35 cellular contexts compared by ENCODE assay signal in genomic region chr6:39173276-39173675, GRCh38. TPM values are rescaled to one million over a fixed set of nuclear protein-coding genes. Genes with fewer than 3 reads are reported as not detected.
DNase-seq lines count a peak whose midpoint lies in the region; ATAC-seq and TF ChIP-seq lines count a peak whose summit lies in the region.
"Had no signal": no experiment of that assay in that cellular context is flagged by ENCODE, and none has a peak within 500 bp of the region (broad histone marks: within the 10 kb centered on the region; RNA-seq: fewer than 3 reads in every experiment).

No MANE protein-coding gene starts in this region.

- peak overlapping the region; percentile 29 for H3K4me2 ChIP-seq in OCI-LY3 (ENCODE audit: low read length)
- H3K4me2 ChIP-seq: PC-9 had no signal

- H4K20me1 ChIP-seq in OCI-LY3 (ENCODE audit: insufficient read depth, low read length), result no peaks in the 10 kb centered on the region

- H3K4me1 Mint-ChIP-seq in T-helper 17 cell, result peaks cover 2% of the 10 kb centered on the region
- H3K4me1 Mint-ChIP-seq: activated CD8-positive, alpha-beta memory T cell treated with anti-CD3 and anti-CD28 coated beads, Interleukin-2, amount 10 ng/mL, durations not matched to agents 7 days and 5 days; CD8-positive, alpha-beta memory T cell; memory B cell had no signal

- no peak overlapping the region for H3K27ac Mint-ChIP-seq in T-helper 17 cell
- H3K27ac Mint-ChIP-seq: activated CD8-positive, alpha-beta memory T cell treated with anti-CD3 and anti-CD28 coated beads, Interleukin-2, amount 10 ng/mL, durations not matched to agents 7 days and 5 days; CD8-positive, alpha-beta memory T cell; HFFc6; memory B cell; stimulated activated naive CD8-positive, alpha-beta T cell treated with anti-CD3 and anti-CD28 coated beads, Interleukin-15, Interleukin-2, amounts not matched to agents 100 ng/mL and 50 ng/mL, for 24 hours had no signal

- TF ChIP-seq POLR2A in gastrocnemius medialis (IDR thresholded peaks at IDR 0.05) (no peak), prostate gland (IDR thresholded peaks at IDR 0.05) (no peak)

- H2AFZ ChIP-seq in OCI-LY3 (ENCODE audit: low read depth, low read length), result no peak overlapping the region
- H2AFZ ChIP-seq: GM23248, PC-9 had no signal

- in situ Hi-C loops in gastrocnemius medialis (cut with MboI; ENCODE audit: low sequenced_read_pairs in 4 of 4), result no loop called here

- no peak overlapping the region for H3K9ac ChIP-seq in OCI-LY3 (ENCODE audit: low read length)
- H3K9ac ChIP-seq: GM23248 had no signal

- peaks cover 6% of the 10 kb centered on the region for H3K27me3 Mint-ChIP-seq in T-helper 17 cell
- H3K27me3 Mint-ChIP-seq: activated CD8-positive, alpha-beta memory T cell treated with anti-CD3 and anti-CD28 coated beads, Interleukin-2, amount 10 ng/mL, durations not matched to agents 7 days and 5 days; stimulated activated naive CD8-positive, alpha-beta T cell treated with anti-CD3 and anti-CD28 coated beads, Interleukin-15, Interleukin-2, amounts not matched to agents 100 ng/mL and 50 ng/mL, for 24 hours had no signal

- ATAC-seq in gastrocnemius medialis (no peak), T-helper 17 cell (no peak)
- ATAC-seq: activated CD8-positive, alpha-beta memory T cell treated with anti-CD3 and anti-CD28 coated beads, Interleukin-2, amount 10 ng/mL, durations not matched to agents 7 days and 5 days; left colon; Right ventricle myocardium inferior had no signal

- no peaks in the 10 kb centered on the region for H3K36me3 Mint-ChIP-seq in T-helper 17 cell (ENCODE audit: low read depth)
- H3K36me3 Mint-ChIP-seq: memory B cell had no signal

- H3K27ac ChIP-seq in OCI-LY3 (ENCODE audit: low read length), result no peak overlapping the region
- no peak overlapping the region for H3K27ac ChIP-seq in gastrocnemius medialis
- no peak overlapping the region for H3K27ac ChIP-seq in prostate gland
- H3K27ac ChIP-seq: coronary artery, epithelial cell of prostate, GM23248, HL-60, ovary, PC-9, testis had no signal

- no peak overlapping the region for H3K4me3 Mint-ChIP-seq in T-helper 17 cell
- H3K4me3 Mint-ChIP-seq: activated CD8-positive, alpha-beta memory T cell treated with anti-CD3 and anti-CD28 coated beads, Interleukin-2, amount 10 ng/mL, durations not matched to agents 7 days and 5 days; CD8-positive, alpha-beta memory T cell; HFFc6; memory B cell; stimulated activated naive CD8-positive, alpha-beta T cell treated with anti-CD3 and anti-CD28 coated beads, Interleukin-15, Interleukin-2, amounts not matched to agents 100 ng/mL and 50 ng/mL, for 24 hours had no signal

- no peaks in the 10 kb centered on the region for H3K36me3 ChIP-seq in OCI-LY3 (replicated peaks; ENCODE audit: low read depth, low read length)
- no peaks in the 10 kb centered on the region for H3K36me3 ChIP-seq in gastrocnemius medialis
- no peaks in the 10 kb centered on the region for H3K36me3 ChIP-seq in prostate gland
- H3K36me3 ChIP-seq: BE2C, ovary had no signal

- no peak overlapping the region for H3K4me3 ChIP-seq in OCI-LY3 (ENCODE audit: low read length)
- no peak overlapping the region for H3K4me3 ChIP-seq in gastrocnemius medialis
- no peak overlapping the region for H3K4me3 ChIP-seq in prostate gland
- H3K4me3 ChIP-seq: coronary artery, GM23248, ovary, PC-9, testis had no signal

- DNase-seq in AML-193 (lab: John Stamatoyannopoulos, UW), result peak; percentile 78 to 87
- DNase-seq in Kasumi-1 (lab: John Stamatoyannopoulos, UW), result peak; percentile 76 to 86
- peak; percentile 23 for DNase-seq in globus pallidus (ENCODE audit: low spot score)
- DNase-seq in gastrocnemius medialis, result no peak
- DNase-seq in prostate gland (ENCODE audit: low spot score), result no peak
- DNase-seq in T-helper 17 cell, result no peak
- DNase-seq: activated CD4-positive, CD25-positive, alpha-beta regulatory T cell; activated CD8-positive, alpha-beta memory T cell treated with anti-CD3 and anti-CD28 coated beads, Interleukin-2, amount 10 ng/mL, durations not matched to agents 7 days and 5 days; activated naive CD4-positive, alpha-beta T cell; activated T-cell treated with anti-CD3 and anti-CD28 coated beads, Interleukin-2, amount 50 U/mL, for 48 hours; BE2C; caudate nucleus; CD8-positive, alpha-beta memory T cell; effector memory CD4-positive, alpha-beta T cell; GM23248; HFFc6; Karpas-422; left colon; NCI-H1092; NCI-H1694 treated with DMSO at 0.1 percent for 48 hours; NCI-H82; ovary; PC-9; retina; small intestine; SW 1271; T-helper 9 cell; testis had no signal

- H3K9me3 ChIP-seq in OCI-LY3 (ENCODE audit: insufficient read depth, low read length) (peaks cover 10% of the 10 kb centered on the region; the same call in 1 of the 2 replicates), gastrocnemius medialis (no peaks in the 10 kb centered on the region), prostate gland (no peaks in the 10 kb centered on the region), T-helper 17 cell (ENCODE audit: control insufficient read depth, low read length, poor library complexity, severe bottlenecking) (no peaks in the 10 kb centered on the region)
- H3K9me3 ChIP-seq: ovary, testis had no signal

- H3K27me3 ChIP-seq in OCI-LY3 (ENCODE audit: low read depth, low read length), result peaks cover 12% of the 10 kb centered on the region
- no peaks in the 10 kb centered on the region for H3K27me3 ChIP-seq in gastrocnemius medialis
- H3K27me3 ChIP-seq in prostate gland (replicated peaks; ENCODE audit: insufficient read depth), result no peaks in the 10 kb centered on the region
- H3K27me3 ChIP-seq: ovary, testis had no signal

- H3K4me1 ChIP-seq in OCI-LY3 (ENCODE audit: low read length) (peaks cover 15% of the 10 kb centered on the region), gastrocnemius medialis (no peaks in the 10 kb centered on the region), prostate gland (replicated peaks) (no peaks in the 10 kb centered on the region)
- H3K4me1 ChIP-seq: BE2C, testis had no signal

- H3K79me2 ChIP-seq in OCI-LY3 (ENCODE audit: low read length), result no peaks in the 10 kb centered on the region

- WGBS in prostate gland, result 83% methylated on average over 6 of the region's 6 CpGs

- no peak for TF ChIP-seq CTCF in OCI-LY3 (IDR thresholded peaks at IDR 0.05; ENCODE audit: low read depth, low read length)
- no peak for TF ChIP-seq CTCF in gastrocnemius medialis (IDR thresholded peaks at IDR 0.05 in 4 of 5, conservative IDR thresholded peaks at IDR 0.05 in 1 of 5)
- no peak for TF ChIP-seq CTCF in prostate gland (IDR thresholded peaks at IDR 0.05)

- intact Hi-C loops in gastrocnemius medialis (cut with DNase I; ENCODE audit: low total_unique reads), result no loop called here
- intact Hi-C loops in prostate gland (cut with DNase I), result no loop called here

RNA-seq across cellular contexts. Expression of gene KCNK5, which starts 56.0 kb away (rescaled TPM):
- under 1 TPM in 3 of 4 donors, not detected in 1; 0.07 to 0.22 (median 0.20) TPM for total RNA-seq in gastrocnemius medialis
- total RNA-seq in prostate gland, result 1 to 10 TPM; 1.8 to 2.7 TPM
- under 1 TPM; 0.78 to 0.87 TPM for total RNA-seq in T-helper 17 cell
- total RNA-seq: GM23248, HFFc6 had no signal

RNA-seq across cellular contexts. Expression of gene SAYSD1, which starts 58.3 kb away (rescaled TPM):
- total RNA-seq in gastrocnemius medialis (10 to 100 TPM in 2 of 4 donors, 1 to 10 TPM in 2; 6.4 to 12.9 (median 10.4) TPM), prostate gland (10 to 100 TPM; 23.8 to 25.4 TPM), T-helper 17 cell (10 to 100 TPM; 12.1 to 16.0 TPM)

Comparison
In these comparisons a context has a peak if more than half of its experiments do, and no peak if none do; other contexts are left out.
1. DNase-seq: peak in AML-193 (2 of 2), Kasumi-1 (2 of 2) and globus pallidus (single experiment); none in gastrocnemius medialis (0 of 2), prostate gland (single experiment) and T-helper 17 cell (0 of 3).